27 cellular contexts compared by ENCODE assay signal in the genomic region with DNA sequence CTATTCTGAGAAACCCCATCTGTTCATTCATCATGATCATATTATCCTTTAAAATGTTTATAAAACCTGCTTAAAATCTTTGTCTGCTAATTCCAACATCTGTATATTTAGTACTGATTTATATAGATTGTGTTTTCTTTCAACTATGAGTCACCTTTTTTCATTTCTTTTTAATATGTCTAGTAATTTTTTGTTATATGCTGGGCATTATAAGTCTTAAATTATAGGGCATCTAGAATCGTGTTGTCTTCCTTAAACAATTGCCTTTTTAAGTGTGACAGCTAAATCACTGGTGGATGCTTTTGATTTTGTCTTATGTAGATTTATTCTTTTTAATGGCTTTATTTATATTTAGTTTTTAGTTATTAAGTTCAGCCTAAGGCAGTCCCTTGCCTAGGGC.
"Had no signal": no experiment of that assay in that cellular context is flagged by ENCODE, and none has a peak within 500 bp of the region (broad histone marks: within the 10 kb centered on the region; RNA-seq: fewer than 3 reads in every experiment).

No MANE protein-coding gene starts in this region.

- DNase-seq: stimulated activated CD4-positive, alpha-beta T cell treated with anti-CD3 and anti-CD28 coated beads, Interleukin-2, amount 100 ng/mL, for 48 hours; stimulated activated CD4-positive, alpha-beta T cell treated with anti-CD3 and anti-CD28 coated beads, Interleukin-4, amount 100 ng/mL, for 1 hour; stimulated activated CD4-positive, alpha-beta T cell treated with anti-CD3 and anti-CD28 coated beads, Interleukin-4, amount 100 ng/mL, for 24 hours; stimulated activated CD4-positive, alpha-beta T cell treated with anti-CD3 and anti-CD28 coated beads, Interleukin-4, amount 100 ng/mL, for 4 hours; stimulated activated CD8-positive, alpha-beta memory T cell treated with anti-CD3 and anti-CD28 coated beads, Interleukin-4, amount 100 ng/mL, for 48 hours; stimulated activated naive B cell treated with anti-CD40 and anti-IgM and Interleukin-4, amounts not matched to agents 10 μg/mL and 1 μg/mL and 100 μg/mL, for 72 hours; stimulated activated naive CD4-positive, alpha-beta T cell; stimulated activated naive CD4-positive, alpha-beta T cell treated with Interleukin-2 at 50 U/mL for 16 hours; stimulated activated naive CD8-positive, alpha-beta T cell treated with anti-CD3 and anti-CD28 coated beads, Interleukin-15, amount 100 ng/mL, for 72 hours; stimulated activated naive CD8-positive, alpha-beta T cell treated with anti-CD3 and anti-CD28 coated beads, Interleukin-15, Interleukin-2, amounts not matched to agents 100 U/mL and 50 U/mL, for 24 hours; stomach; substantia nigra; testis; thyroid gland; tibial artery; transverse colon; trophoblast cell; upper lobe of left lung; upper lobe of right lung; uterus had no signal

- H3K4me1 ChIP-seq: stomach, suprapubic skin, testis, thyroid gland, tibial artery, tibial nerve, transverse colon, upper lobe of left lung, upper lobe of right lung, uterus, vagina had no signal

- H3K4me3 ChIP-seq: stomach, suprapubic skin, testis, thoracic aorta, thyroid gland, tibial artery, tibial nerve, transverse colon, upper lobe of left lung, upper lobe of right lung, uterus, vagina had no signal

- ATAC-seq: stimulated activated effector memory CD8-positive, alpha-beta T cell treated with anti-CD3 and anti-CD28 coated beads, Interleukin-12 subunit alpha, Interleukin-12 subunit beta, amount 100 ng/mL, for 72 hours; stimulated activated memory B cell treated with anti-CD40 and anti-IgM and Interleukin-4, amounts not matched to agents 10 μg/mL and 1 μg/mL and 100 μg/mL, for 72 hours; stimulated activated naive B cell treated with anti-CD40 and anti-IgM and Interleukin-4, amounts not matched to agents 10 μg/mL and 1 μg/mL and 100 μg/mL, for 72 hours; stimulated activated naive CD8-positive, alpha-beta T cell treated with anti-CD3 and anti-CD28 coated beads, Interleukin-15, amount 100 ng/mL, for 72 hours; stimulated activated naive CD8-positive, alpha-beta T cell treated with anti-CD3 and anti-CD28 coated beads, Interleukin-15, Interleukin-2, amounts not matched to agents 100 U/mL and 50 U/mL, for 24 hours; upper lobe of right lung had no signal

- H3K27ac ChIP-seq: stomach, suprapubic skin, testis, thoracic aorta, thyroid gland, tibial artery, tibial nerve, transverse colon, upper lobe of left lung, upper lobe of right lung, uterus, vagina had no signal

- FAIRE-seq: urothelium cell line had no signal

- H3K36me3 ChIP-seq: stomach, suprapubic skin, thoracic aorta, thyroid gland, tibial artery, tibial nerve, transverse colon, upper lobe of left lung, upper lobe of right lung, uterus, vagina had no signal

- H3K9me3 ChIP-seq: suprapubic skin, testis, thyroid gland, transverse colon, upper lobe of right lung, vagina had no signal
